In the genomic region with DNA sequence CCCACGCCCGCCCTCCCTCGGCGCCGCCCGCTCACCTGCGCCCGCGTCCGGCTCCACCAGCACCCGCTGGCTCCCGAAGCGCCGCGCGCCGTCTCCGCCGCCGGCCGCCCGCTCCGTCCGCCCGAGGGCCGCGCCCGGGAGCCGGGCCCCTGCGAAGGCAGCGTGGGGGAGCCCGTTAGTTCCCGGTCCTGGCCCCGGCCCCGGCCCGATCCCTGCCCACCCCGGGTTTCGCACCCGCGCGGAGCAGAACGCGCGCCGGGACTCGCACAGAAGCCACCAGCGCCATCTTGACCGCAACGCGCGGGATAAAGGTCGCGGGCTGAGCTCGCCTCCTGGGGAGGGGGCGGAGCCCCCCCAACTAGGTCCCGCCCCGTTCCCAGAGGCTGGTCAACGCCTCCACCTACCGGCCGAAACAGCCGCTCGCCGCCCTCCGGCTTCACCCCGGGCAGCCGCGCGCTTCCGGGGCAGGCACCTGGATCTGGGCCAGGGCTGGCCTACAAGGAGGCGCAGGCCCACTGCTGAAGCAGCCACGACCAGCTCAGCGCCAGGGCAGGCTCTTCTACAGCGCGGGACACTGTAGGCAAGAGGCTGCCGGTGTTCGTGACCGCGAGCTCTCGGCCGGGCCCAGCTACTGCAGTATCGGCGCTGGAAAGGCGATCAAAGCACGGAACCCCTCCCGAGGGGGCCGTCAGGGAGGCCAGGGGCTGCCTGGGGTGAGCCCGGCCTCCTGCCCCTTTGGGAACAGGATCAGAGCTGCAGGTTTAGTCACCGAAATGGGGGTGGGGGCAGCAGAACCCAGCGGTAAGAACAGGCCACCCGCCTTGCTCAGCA, we compare ENCODE assay signal across 1 cellular context.
TF ChIP-seq lines count a peak whose summit lies in the region.

A gene with protein sequence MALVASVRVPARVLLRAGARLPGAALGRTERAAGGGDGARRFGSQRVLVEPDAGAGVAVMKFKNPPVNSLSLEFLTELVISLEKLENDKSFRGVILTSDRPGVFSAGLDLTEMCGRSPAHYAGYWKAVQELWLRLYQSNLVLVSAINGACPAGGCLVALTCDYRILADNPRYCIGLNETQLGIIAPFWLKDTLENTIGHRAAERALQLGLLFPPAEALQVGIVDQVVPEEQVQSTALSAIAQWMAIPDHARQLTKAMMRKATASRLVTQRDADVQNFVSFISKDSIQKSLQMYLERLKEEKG (minus strand): TSS at position 307 of the 831 bp plus-strand sequence. CDS start 21 bp downstream, at position 286.

TF ChIP-seq in HepG2, 621 proteins besides CTCF, POLR2A, EP300 and RAD21 (continued from another document and continues in another):
- TF ChIP-seq, protein P1, sequence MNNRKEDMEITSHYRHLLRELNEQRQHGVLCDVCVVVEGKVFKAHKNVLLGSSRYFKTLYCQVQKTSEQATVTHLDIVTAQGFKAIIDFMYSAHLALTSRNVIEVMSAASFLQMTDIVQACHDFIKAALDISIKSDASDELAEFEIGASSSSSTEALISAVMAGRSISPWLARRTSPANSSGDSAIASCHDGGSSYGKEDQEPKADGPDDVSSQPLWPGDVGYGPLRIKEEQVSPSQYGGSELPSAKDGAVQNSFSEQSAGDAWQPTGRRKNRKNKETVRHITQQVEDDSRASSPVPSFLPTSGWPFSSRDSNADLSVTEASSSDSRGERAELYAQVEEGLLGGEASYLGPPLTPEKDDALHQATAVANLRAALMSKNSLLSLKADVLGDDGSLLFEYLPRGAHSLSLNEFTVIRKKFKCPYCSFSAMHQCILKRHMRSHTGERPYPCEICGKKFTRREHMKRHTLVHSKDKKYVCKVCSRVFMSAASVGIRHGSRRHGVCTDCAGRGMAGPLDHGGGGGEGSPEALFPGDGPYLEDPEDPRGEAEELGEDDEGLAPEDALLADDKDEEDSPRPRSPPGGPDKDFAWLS (CRISPR knock-in tag; IDR thresholded peaks at IDR 0.05; ENCODE audit: borderline replicate concordance) = peak; percentile 62; the same call in 1 of the 2 replicates
- 0 out of 2 replicates have a peak, but pooled peaks have one; percentile 40 for TF ChIP-seq ZSCAN29 (CRISPR knock-in tag; conservative IDR thresholded peaks at IDR 0.05)
- TF ChIP-seq RFX5 (IDR thresholded peaks at IDR 0.05; ENCODE audit: low read depth, low read length) = no peak
- TF ChIP-seq ZFAT (CRISPR knock-in tag; conservative IDR thresholded peaks at IDR 0.05) = no peak
- peak; percentile 59 for TF ChIP-seq GFI1 (CRISPR knock-in tag; IDR thresholded peaks at IDR 0.05; ENCODE audit: borderline replicate concordance)
- peak; percentile 35; the same call in 1 of the 2 replicates for TF ChIP-seq LCORL (IDR thresholded peaks at IDR 0.05)
- peak; percentile 69 for TF ChIP-seq LCORL (CRISPR knock-in tag; IDR thresholded peaks at IDR 0.05)
- TF ChIP-seq NR2C2 (CRISPR knock-in tag; IDR thresholded peaks at IDR 0.05; ENCODE audit: borderline replicate concordance) = peak; percentile 89
- TF ChIP-seq, protein P2, sequence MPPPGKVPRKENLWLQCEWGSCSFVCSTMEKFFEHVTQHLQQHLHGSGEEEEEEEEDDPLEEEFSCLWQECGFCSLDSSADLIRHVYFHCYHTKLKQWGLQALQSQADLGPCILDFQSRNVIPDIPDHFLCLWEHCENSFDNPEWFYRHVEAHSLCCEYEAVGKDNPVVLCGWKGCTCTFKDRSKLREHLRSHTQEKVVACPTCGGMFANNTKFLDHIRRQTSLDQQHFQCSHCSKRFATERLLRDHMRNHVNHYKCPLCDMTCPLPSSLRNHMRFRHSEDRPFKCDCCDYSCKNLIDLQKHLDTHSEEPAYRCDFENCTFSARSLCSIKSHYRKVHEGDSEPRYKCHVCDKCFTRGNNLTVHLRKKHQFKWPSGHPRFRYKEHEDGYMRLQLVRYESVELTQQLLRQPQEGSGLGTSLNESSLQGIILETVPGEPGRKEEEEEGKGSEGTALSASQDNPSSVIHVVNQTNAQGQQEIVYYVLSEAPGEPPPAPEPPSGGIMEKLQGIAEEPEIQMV (CRISPR knock-in tag; IDR thresholded peaks at IDR 0.05; ENCODE audit: low read depth) = no peak; the same call in 1 of the 2 replicates
- TF ChIP-seq FOSL1 (CRISPR knock-in tag; IDR thresholded peaks at IDR 0.05; ENCODE audit: borderline replicate concordance) = no peak
- TF ChIP-seq CHD4 (IDR thresholded peaks at IDR 0.05; ENCODE audit: borderline replicate concordance, low read length) = no peak
- TF ChIP-seq KLF6 (CRISPR knock-in tag; IDR thresholded peaks at IDR 0.05) = no peak
- TF ChIP-seq POLR2AphosphoS2 (IDR thresholded peaks at IDR 0.05; ENCODE audit: low read depth, low read length) = peak; percentile 91
- TF ChIP-seq ZNF234 (CRISPR knock-in tag; conservative IDR thresholded peaks at IDR 0.05) = 0 out of 2 replicates have a peak, but pooled peaks have one; percentile 58
- peak; percentile 94 for TF ChIP-seq ZNF350 (CRISPR knock-in tag; IDR thresholded peaks at IDR 0.05; ENCODE audit: borderline replicate concordance, low read depth)
- TF ChIP-seq, protein P3, sequence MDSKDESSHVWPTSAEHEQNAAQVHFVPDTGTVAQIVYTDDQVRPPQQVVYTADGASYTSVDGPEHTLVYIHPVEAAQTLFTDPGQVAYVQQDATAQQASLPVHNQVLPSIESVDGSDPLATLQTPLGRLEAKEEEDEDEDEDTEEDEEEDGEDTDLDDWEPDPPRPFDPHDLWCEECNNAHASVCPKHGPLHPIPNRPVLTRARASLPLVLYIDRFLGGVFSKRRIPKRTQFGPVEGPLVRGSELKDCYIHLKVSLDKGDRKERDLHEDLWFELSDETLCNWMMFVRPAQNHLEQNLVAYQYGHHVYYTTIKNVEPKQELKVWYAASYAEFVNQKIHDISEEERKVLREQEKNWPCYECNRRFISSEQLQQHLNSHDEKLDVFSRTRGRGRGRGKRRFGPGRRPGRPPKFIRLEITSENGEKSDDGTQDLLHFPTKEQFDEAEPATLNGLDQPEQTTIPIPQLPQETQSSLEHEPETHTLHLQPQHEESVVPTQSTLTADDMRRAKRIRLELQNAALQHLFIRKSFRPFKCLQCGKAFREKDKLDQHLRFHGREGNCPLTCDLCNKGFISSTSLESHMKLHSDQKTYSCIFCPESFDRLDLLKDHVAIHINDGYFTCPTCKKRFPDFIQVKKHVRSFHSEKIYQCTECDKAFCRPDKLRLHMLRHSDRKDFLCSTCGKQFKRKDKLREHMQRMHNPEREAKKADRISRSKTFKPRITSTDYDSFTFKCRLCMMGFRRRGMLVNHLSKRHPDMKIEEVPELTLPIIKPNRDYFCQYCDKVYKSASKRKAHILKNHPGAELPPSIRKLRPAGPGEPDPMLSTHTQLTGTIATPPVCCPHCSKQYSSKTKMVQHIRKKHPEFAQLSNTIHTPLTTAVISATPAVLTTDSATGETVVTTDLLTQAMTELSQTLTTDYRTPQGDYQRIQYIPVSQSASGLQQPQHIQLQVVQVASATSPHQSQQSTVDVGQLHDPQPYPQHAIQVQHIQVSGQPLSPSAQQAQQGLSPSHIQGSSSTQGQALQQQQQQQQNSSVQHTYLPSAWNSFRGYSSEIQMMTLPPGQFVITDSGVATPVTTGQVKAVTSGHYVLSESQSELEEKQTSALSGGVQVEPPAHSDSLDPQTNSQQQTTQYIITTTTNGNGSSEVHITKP (CRISPR knock-in tag; IDR thresholded peaks at IDR 0.05; ENCODE audit: low read depth) = peak; percentile 87
- TF ChIP-seq ZNF317 (CRISPR knock-in tag; IDR thresholded peaks at IDR 0.05) = peak; percentile 84
- no peak for TF ChIP-seq SP1 (IDR thresholded peaks at IDR 0.05)
- TF ChIP-seq SP1 (CRISPR knock-in tag; IDR thresholded peaks at IDR 0.05) = peak; percentile 86
- TF ChIP-seq ZNF124 (CRISPR knock-in tag; IDR thresholded peaks at IDR 0.05) = peak; percentile 28
- TF ChIP-seq KDM1A (CRISPR knock-in tag; IDR thresholded peaks at IDR 0.05) = no peak
- 0 out of 2 replicates have a peak, but pooled peaks have one; percentile 55 for TF ChIP-seq ZFYVE20 (CRISPR knock-in tag; IDR thresholded peaks at IDR 0.05; ENCODE audit: borderline replicate concordance, low read depth)
- TF ChIP-seq ZNF501 (CRISPR knock-in tag; IDR thresholded peaks at IDR 0.05) = peak; percentile 89
- TF ChIP-seq SRSF9 (IDR thresholded peaks at IDR 0.05; ENCODE audit: borderline replicate concordance, insufficient read depth, low read depth, low read length, poor library complexity, severe bottlenecking) = no peak
- TF ChIP-seq FOXC1 (CRISPR knock-in tag; IDR thresholded peaks at IDR 0.05; ENCODE audit: borderline replicate concordance) = peak; percentile 49; the same call in 1 of the 2 replicates
- TF ChIP-seq, protein P4, sequence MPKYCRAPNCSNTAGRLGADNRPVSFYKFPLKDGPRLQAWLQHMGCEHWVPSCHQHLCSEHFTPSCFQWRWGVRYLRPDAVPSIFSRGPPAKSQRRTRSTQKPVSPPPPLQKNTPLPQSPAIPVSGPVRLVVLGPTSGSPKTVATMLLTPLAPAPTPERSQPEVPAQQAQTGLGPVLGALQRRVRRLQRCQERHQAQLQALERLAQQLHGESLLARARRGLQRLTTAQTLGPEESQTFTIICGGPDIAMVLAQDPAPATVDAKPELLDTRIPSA (CRISPR knock-in tag; IDR thresholded peaks at IDR 0.05; ENCODE audit: borderline replicate concordance) = peak; percentile 73; the same call in 1 of the 2 replicates
- TF ChIP-seq REXO4 (CRISPR knock-in tag; IDR thresholded peaks at IDR 0.05; ENCODE audit: borderline replicate concordance) = no peak
- peak; percentile 87 for TF ChIP-seq SP5 (CRISPR knock-in tag; IDR thresholded peaks at IDR 0.05; ENCODE audit: borderline replicate concordance, low read depth)
- TF ChIP-seq YEATS4 (CRISPR knock-in tag; IDR thresholded peaks at IDR 0.05; ENCODE audit: borderline replicate concordance) = peak; percentile 94
- TF ChIP-seq, protein P5, sequence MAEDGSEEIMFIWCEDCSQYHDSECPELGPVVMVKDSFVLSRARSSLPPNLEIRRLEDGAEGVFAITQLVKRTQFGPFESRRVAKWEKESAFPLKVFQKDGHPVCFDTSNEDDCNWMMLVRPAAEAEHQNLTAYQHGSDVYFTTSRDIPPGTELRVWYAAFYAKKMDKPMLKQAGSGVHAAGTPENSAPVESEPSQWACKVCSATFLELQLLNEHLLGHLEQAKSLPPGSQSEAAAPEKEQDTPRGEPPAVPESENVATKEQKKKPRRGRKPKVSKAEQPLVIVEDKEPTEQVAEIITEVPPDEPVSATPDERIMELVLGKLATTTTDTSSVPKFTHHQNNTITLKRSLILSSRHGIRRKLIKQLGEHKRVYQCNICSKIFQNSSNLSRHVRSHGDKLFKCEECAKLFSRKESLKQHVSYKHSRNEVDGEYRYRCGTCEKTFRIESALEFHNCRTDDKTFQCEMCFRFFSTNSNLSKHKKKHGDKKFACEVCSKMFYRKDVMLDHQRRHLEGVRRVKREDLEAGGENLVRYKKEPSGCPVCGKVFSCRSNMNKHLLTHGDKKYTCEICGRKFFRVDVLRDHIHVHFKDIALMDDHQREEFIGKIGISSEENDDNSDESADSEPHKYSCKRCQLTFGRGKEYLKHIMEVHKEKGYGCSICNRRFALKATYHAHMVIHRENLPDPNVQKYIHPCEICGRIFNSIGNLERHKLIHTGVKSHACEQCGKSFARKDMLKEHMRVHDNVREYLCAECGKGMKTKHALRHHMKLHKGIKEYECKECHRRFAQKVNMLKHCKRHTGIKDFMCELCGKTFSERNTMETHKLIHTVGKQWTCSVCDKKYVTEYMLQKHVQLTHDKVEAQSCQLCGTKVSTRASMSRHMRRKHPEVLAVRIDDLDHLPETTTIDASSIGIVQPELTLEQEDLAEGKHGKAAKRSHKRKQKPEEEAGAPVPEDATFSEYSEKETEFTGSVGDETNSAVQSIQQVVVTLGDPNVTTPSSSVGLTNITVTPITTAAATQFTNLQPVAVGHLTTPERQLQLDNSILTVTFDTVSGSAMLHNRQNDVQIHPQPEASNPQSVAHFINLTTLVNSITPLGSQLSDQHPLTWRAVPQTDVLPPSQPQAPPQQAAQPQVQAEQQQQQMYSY (CRISPR knock-in tag; IDR thresholded peaks at IDR 0.05) = peak; percentile 46; the same call in 1 of the 2 replicates
- TF ChIP-seq YY1 (IDR thresholded peaks at IDR 0.05; ENCODE audit: insufficient read depth, insufficient replicate concordance, low read depth, low read length) = peak; percentile 96
- no peak for TF ChIP-seq PAWR (CRISPR knock-in tag; IDR thresholded peaks at IDR 0.05; ENCODE audit: borderline replicate concordance)
- TF ChIP-seq, protein P6, sequence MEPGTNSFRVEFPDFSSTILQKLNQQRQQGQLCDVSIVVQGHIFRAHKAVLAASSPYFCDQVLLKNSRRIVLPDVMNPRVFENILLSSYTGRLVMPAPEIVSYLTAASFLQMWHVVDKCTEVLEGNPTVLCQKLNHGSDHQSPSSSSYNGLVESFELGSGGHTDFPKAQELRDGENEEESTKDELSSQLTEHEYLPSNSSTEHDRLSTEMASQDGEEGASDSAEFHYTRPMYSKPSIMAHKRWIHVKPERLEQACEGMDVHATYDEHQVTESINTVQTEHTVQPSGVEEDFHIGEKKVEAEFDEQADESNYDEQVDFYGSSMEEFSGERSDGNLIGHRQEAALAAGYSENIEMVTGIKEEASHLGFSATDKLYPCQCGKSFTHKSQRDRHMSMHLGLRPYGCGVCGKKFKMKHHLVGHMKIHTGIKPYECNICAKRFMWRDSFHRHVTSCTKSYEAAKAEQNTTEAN (CRISPR knock-in tag; conservative IDR thresholded peaks at IDR 0.05) = peak; percentile 59
- TF ChIP-seq ZNF430 (CRISPR knock-in tag; IDR thresholded peaks at IDR 0.05) = peak; percentile 88
- TF ChIP-seq WIZ (CRISPR knock-in tag; IDR thresholded peaks at IDR 0.05) = peak; percentile 50; the same call in 1 of the 2 replicates
- no peak for TF ChIP-seq TEAD2 (CRISPR knock-in tag; IDR thresholded peaks at IDR 0.05)
- TF ChIP-seq, protein P7, sequence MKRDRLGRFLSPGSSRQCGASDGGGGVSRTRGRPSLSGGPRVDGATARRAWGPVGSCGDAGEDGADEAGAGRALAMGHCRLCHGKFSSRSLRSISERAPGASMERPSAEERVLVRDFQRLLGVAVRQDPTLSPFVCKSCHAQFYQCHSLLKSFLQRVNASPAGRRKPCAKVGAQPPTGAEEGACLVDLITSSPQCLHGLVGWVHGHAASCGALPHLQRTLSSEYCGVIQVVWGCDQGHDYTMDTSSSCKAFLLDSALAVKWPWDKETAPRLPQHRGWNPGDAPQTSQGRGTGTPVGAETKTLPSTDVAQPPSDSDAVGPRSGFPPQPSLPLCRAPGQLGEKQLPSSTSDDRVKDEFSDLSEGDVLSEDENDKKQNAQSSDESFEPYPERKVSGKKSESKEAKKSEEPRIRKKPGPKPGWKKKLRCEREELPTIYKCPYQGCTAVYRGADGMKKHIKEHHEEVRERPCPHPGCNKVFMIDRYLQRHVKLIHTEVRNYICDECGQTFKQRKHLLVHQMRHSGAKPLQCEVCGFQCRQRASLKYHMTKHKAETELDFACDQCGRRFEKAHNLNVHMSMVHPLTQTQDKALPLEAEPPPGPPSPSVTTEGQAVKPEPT (CRISPR knock-in tag; IDR thresholded peaks at IDR 0.05; ENCODE audit: low read depth) = no peak
- no peak for TF ChIP-seq SP140L (CRISPR knock-in tag; IDR thresholded peaks at IDR 0.05; ENCODE audit: borderline replicate concordance)
- TF ChIP-seq ZNF383 (CRISPR knock-in tag; IDR thresholded peaks at IDR 0.05; ENCODE audit: borderline replicate concordance) = no peak
- TF ChIP-seq ZNF446 (CRISPR knock-in tag; IDR thresholded peaks at IDR 0.05) = no peak
- TF ChIP-seq, protein P8, sequence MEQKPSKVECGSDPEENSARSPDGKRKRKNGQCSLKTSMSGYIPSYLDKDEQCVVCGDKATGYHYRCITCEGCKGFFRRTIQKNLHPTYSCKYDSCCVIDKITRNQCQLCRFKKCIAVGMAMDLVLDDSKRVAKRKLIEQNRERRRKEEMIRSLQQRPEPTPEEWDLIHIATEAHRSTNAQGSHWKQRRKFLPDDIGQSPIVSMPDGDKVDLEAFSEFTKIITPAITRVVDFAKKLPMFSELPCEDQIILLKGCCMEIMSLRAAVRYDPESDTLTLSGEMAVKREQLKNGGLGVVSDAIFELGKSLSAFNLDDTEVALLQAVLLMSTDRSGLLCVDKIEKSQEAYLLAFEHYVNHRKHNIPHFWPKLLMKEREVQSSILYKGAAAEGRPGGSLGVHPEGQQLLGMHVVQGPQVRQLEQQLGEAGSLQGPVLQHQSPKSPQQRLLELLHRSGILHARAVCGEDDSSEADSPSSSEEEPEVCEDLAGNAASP (CRISPR knock-in tag; IDR thresholded peaks at IDR 0.05; ENCODE audit: borderline replicate concordance) = peak; percentile 71; the same call in 1 of the 2 replicates
